In genomic region chr4:74364649-74365491, GRCh38 we compare ENCODE assay signal across 7 cellular contexts. TPM values are rescaled to one million over a fixed set of nuclear protein-coding genes. Genes with fewer than 3 reads are reported as not detected.
DNase-seq lines count a peak whose midpoint lies in the region; ATAC-seq and FAIRE-seq lines count a peak whose summit lies in the region.

EREG (plus strand) TSS chr4:74365145; CDS start chr4:74365309, 164 bp downstream.

- H3K27ac ChIP-seq in esophagus (ENCODE audit: low read depth in 2 of 2, low read length in 1 of 2): peak within 1 kb of the TSS; percentile 11 to 57
- no peak within 1 kb of the TSS for H3K27ac ChIP-seq in muscle layer of duodenum (ENCODE audit: low read length)

- 8 to 9% methylated on average over 40 of the region's 40 CpGs for WGBS in esophagus, 2 donors

- H3K36me3 ChIP-seq in esophagus (ENCODE audit: control insufficient read depth in 2 of 2, insufficient read depth in 2 of 2, low read length in 1 of 2) (no peaks in the 10 kb centered on the region), muscle layer of duodenum (ENCODE audit: control insufficient read depth in 1 of 2, insufficient read depth in 2 of 2, low read length in 2 of 2) (no peaks in the 10 kb centered on the region)

- H3K4me1 ChIP-seq in esophagus (ENCODE audit: control insufficient read depth in 2 of 2, insufficient read depth in 2 of 2, low read length in 1 of 2): peaks cover 0 to 3% of the 10 kb centered on the region in 2 donors
- H3K4me1 ChIP-seq in muscle layer of duodenum (ENCODE audit: control insufficient read depth in 1 of 2, insufficient read depth in 2 of 2, low read length in 2 of 2): peaks cover 0 to 7% of the 10 kb centered on the region in 2 donors

- FAIRE-seq in urothelium cell line (lab: Jason Lieb, UNC): peak; percentile 67

- ATAC-seq in GM18517 (IDR thresholded peaks at IDR 0.05; ENCODE audit: unreplicated experiment) (peak; percentile 31), HG02759 (IDR thresholded peaks at IDR 0.05; ENCODE audit: unreplicated experiment) (peak; percentile 68)

- H3K9me3 ChIP-seq in esophagus (ENCODE audit: control insufficient read depth in 2 of 2, insufficient read depth in 1 of 2, low read depth in 1 of 2, low read length in 1 of 2) (no peaks in the 10 kb centered on the region), muscle layer of duodenum (ENCODE audit: control insufficient read depth in 1 of 2, low read length in 2 of 2) (no peaks in the 10 kb centered on the region)

- H3K4me3 ChIP-seq in esophagus (ENCODE audit: low read depth in 1 of 2, low read length in 2 of 2) (peak within 1 kb of the TSS; percentile 64 to 71), muscle layer of duodenum (ENCODE audit: low read depth in 1 of 2, low read length in 2 of 2) (peak within 1 kb of the TSS; percentile 58 to 77)

- DNase-seq in SK-N-DZ (ENCODE audit: low spot score) (peak; percentile 5), urothelium cell line (ENCODE audit: low spot score) (peak; percentile 61), HPDE6-E6E7 (ENCODE audit: extremely low spot score) (no peak)

- no peaks in the 10 kb centered on the region for H3K27me3 ChIP-seq in esophagus (ENCODE audit: control insufficient read depth in 1 of 2, insufficient read depth in 2 of 2, low read length in 2 of 2)
- H3K27me3 ChIP-seq in muscle layer of duodenum (ENCODE audit: low read depth, low read length): no peaks in the 10 kb centered on the region

RNA-seq across cellular contexts. Expression of gene EREG, which starts in this region (rescaled TPM):
- polyA plus RNA-seq in SK-N-DZ (2014; cell fraction: cytosol; rRNA removed): not detected in 2 replicates
- polyA plus RNA-seq in SK-N-DZ (2014; cell fraction: nucleus; rRNA removed): not detected in 2 replicates
- 1 to 10 TPM; 4.9 to 5.9 TPM for polyA plus RNA-seq in esophagus
